ENCODE assay signal across 9 cellular contexts in genomic region chr7:139118234-139118802, GRCh38. TPM values are rescaled to one million over a fixed set of nuclear protein-coding genes. Genes with fewer than 3 reads are reported as not detected.
DNase-seq lines count a peak whose midpoint lies in the region; ATAC-seq and TF ChIP-seq lines count a peak whose summit lies in the region.
"Had no signal": no experiment of that assay in that cellular context is flagged by ENCODE, and none has a peak within 500 bp of the region (broad histone marks: within the 10 kb centered on the region; RNA-seq: fewer than 3 reads in every experiment).

No MANE protein-coding gene starts in this region.

- ATAC-seq in HG03439 (IDR thresholded peaks at IDR 0.05; ENCODE audit: unreplicated experiment) = peak; percentile 62

- H3K4me3 ChIP-seq in WERI-Rb-1 (ENCODE audit: low read depth, low read length) = no peak overlapping the region
- H3K4me3 ChIP-seq: SK-N-MC had no signal

- H3K27ac ChIP-seq in WERI-Rb-1 = no peak overlapping the region
- H3K27ac ChIP-seq: SK-N-MC had no signal

- POLR2A ChIA-PET in activated CD4-positive, alpha-beta memory T cell treated with anti-CD3 and anti-CD28 coated beads, Interleukin-2, amount 10 ng/mL, durations not matched to agents 7 days and 5 days (lab: Charles Lee) = interaction anchor here (0.9 to 3.6 kb wide), 13 partner anchors 8 to 241 kb away, joined by 3 to 33 read pairs (median 5); partner anchors contain the start of gene LUC7L2

- peak overlapping the region; percentile 56 for H3K4me3 Mint-ChIP-seq in activated CD4-positive, alpha-beta memory T cell treated with anti-CD3 and anti-CD28 coated beads, Interleukin-2, amount 10 ng/mL, durations not matched to agents 7 days and 5 days

- no peaks in the 10 kb centered on the region for H3K27me3 ChIP-seq in WERI-Rb-1 (ENCODE audit: insufficient read depth, low read depth, severe bottlenecking)

- H3K4me1 Mint-ChIP-seq in activated CD4-positive, alpha-beta memory T cell treated with anti-CD3 and anti-CD28 coated beads, Interleukin-2, amount 10 ng/mL, durations not matched to agents 7 days and 5 days = peaks cover 31% of the 10 kb centered on the region

- no peaks in the 10 kb centered on the region for H3K9me3 ChIP-seq in WERI-Rb-1 (ENCODE audit: severe bottlenecking)

- TF ChIP-seq CTCF in GM20000 (IDR thresholded peaks at IDR 0.05; ENCODE audit: extremely low read depth, missing control alignments) = no peak
- no peak for TF ChIP-seq CTCF in WERI-Rb-1 (IDR thresholded peaks at IDR 0.05; ENCODE audit: low read depth, low read length)

- H3K36me3 Mint-ChIP-seq in activated CD4-positive, alpha-beta memory T cell treated with anti-CD3 and anti-CD28 coated beads, Interleukin-2, amount 10 ng/mL, durations not matched to agents 7 days and 5 days (ENCODE audit: low read depth) = no peaks in the 10 kb centered on the region

- CTCF ChIA-PET in activated CD4-positive, alpha-beta memory T cell treated with anti-CD3 and anti-CD28 coated beads, Interleukin-2, amount 10 ng/mL, durations not matched to agents 7 days and 5 days (lab: Charles Lee) = interaction anchor here (0.7 to 1.2 kb wide), 3 partner anchors 16 to 240 kb away, joined by 4 to 7 read pairs (median 4); a partner anchor contains a TSS

- peak; percentile 3 for DNase-seq in GM04503 (ENCODE audit: low read depth)
- peak; percentile 65 for DNase-seq in GM20000 (ENCODE audit: low spot score)
- peak; percentile 57 for DNase-seq in activated CD4-positive, alpha-beta memory T cell treated with anti-CD3 and anti-CD28 coated beads, Interleukin-2, amount 10 ng/mL, durations not matched to agents 7 days and 5 days
- peak; percentile 87 for DNase-seq in kidney tubule cell (ENCODE audit: low spot score)
- DNase-seq in C1 segment of cervical spinal cord (lab: John Stamatoyannopoulos, UW) = no peak
- DNase-seq in WERI-Rb-1 = no peak
- DNase-seq in effector CD4-positive, alpha-beta T cell = no peak

- no peaks in the 10 kb centered on the region for H3K27me3 Mint-ChIP-seq in activated CD4-positive, alpha-beta memory T cell treated with anti-CD3 and anti-CD28 coated beads, Interleukin-2, amount 10 ng/mL, durations not matched to agents 7 days and 5 days

- H3K36me3 ChIP-seq in WERI-Rb-1 = no peaks in the 10 kb centered on the region

- H3K9me3 Mint-ChIP-seq in activated CD4-positive, alpha-beta memory T cell treated with anti-CD3 and anti-CD28 coated beads, Interleukin-2, amount 10 ng/mL, durations not matched to agents 7 days and 5 days = no peaks in the 10 kb centered on the region

- peak overlapping the region; percentile 56 for H3K27ac Mint-ChIP-seq in activated CD4-positive, alpha-beta memory T cell treated with anti-CD3 and anti-CD28 coated beads, Interleukin-2, amount 10 ng/mL, durations not matched to agents 7 days and 5 days

RNA-seq across cellular contexts. Expression of gene ZC3HAV1, which starts 8.8 kb away (rescaled TPM):
- 100 to 1,000 TPM; 129 to 133 TPM for total RNA-seq in activated CD4-positive, alpha-beta memory T cell treated with anti-CD3 and anti-CD28 coated beads, Interleukin-2, amount 10 ng/mL, durations not matched to agents 7 days and 5 days

Comparison
In these comparisons a context has a peak if more than half of its experiments do, and no peak if none do; other contexts are left out.
1. DNase-seq: peak in GM04503 (single experiment), GM20000 (single experiment), activated CD4-positive, alpha-beta memory T cell treated with anti-CD3 and anti-CD28 coated beads, Interleukin-2, amount 10 ng/mL, durations not matched to agents 7 days and 5 days (single experiment) and kidney tubule cell (single experiment); none in C1 segment of cervical spinal cord (0 of 14), WERI-Rb-1 (single experiment) and effector CD4-positive, alpha-beta T cell (single experiment).